16 cellular contexts compared by ENCODE assay signal in the genomic region with DNA sequence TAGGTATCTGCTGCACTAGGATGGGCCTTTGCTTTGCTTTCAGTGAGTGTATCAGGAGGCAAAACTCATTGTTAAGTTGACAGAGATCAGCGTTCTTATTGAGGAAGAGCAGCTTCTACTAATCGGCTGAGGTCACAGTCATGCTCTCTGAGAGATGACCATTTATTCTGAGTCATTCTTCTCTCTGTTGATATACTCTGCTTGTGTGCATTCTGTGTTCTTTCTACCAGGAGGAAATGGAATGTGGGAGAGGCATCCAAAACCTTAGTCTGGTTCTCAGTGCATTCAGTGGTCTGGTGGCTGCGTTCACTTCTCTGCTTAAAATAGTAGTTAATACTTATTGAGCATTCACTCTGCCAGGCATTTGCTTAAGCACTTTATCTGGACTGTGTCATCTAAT.
DNase-seq lines count a peak whose midpoint lies in the region; ATAC-seq lines count a peak whose summit lies in the region.
"Had no signal": no experiment of that assay in that cellular context is flagged by ENCODE, and none has a peak within 500 bp of the region (broad histone marks: within the 10 kb centered on the region; RNA-seq: fewer than 3 reads in every experiment).

No MANE protein-coding gene starts in this region.

- H3K4me1 ChIP-seq in trophoblast cell (ENCODE audit: control insufficient read depth in 1 of 2, insufficient read depth in 2 of 2, low read length in 2 of 2) = peaks cover 5 to 8% of the 10 kb centered on the region in 2 experiments
- H3K4me1 ChIP-seq: Caco-2 had no signal

- no peak overlapping the region for H3K4me2 ChIP-seq in trophoblast cell (ENCODE audit: low read length)
- H3K4me2 ChIP-seq: PC-9 had no signal

- H2BK5ac ChIP-seq in trophoblast cell (ENCODE audit: low read depth, low read length, poor library complexity) = peak overlapping the region; percentile 76

- H3K23ac ChIP-seq in trophoblast cell (ENCODE audit: low read length) = no peak overlapping the region

- DNase-seq in AG08395 (ENCODE audit: low spot score) (peak; percentile 7), HT1080 (ENCODE audit: low read depth) (peak; percentile 27), astrocyte of the hippocampus (ENCODE audit: low read depth, low spot score) (peak; percentile 26), trophoblast cell (no peak), NCI-H2107 (lab: John Stamatoyannopoulos, UW) (no peak), NCI-H128 (lab: John Stamatoyannopoulos, UW; ENCODE audit: unreplicated experiment) (no peak)
- DNase-seq in stimulated activated naive CD4-positive, alpha-beta T cell (lab: John Stamatoyannopoulos, UW) = no peak
- DNase-seq: Caco-2; CD4-positive, CD25-positive, alpha-beta regulatory T cell; GOT3; NCI-H1436; NCI-H2029; NCI-H748 treated with DMSO at 0.1 percent for 48 hours; PC-9; SW 1271 had no signal

- H4K91ac ChIP-seq in trophoblast cell (ENCODE audit: low read depth, low read length) = no peak overlapping the region

- no peak overlapping the region for H3K4ac ChIP-seq in trophoblast cell (ENCODE audit: low read depth, low read length)

- no peak overlapping the region for H2AK5ac ChIP-seq in trophoblast cell (ENCODE audit: low read length)

- H2AFZ ChIP-seq in trophoblast cell (ENCODE audit: insufficient read depth, low read length, poor library complexity) = no peak overlapping the region
- H2AFZ ChIP-seq: PC-9 had no signal

- H3K18ac ChIP-seq in trophoblast cell (ENCODE audit: low read length) = no peak overlapping the region

- no peak overlapping the region for H3K14ac ChIP-seq in trophoblast cell (ENCODE audit: low read length)

- peak overlapping the region; percentile 88 for H3K27ac ChIP-seq in trophoblast cell (ENCODE audit: low read depth, low read length)
- H3K27ac ChIP-seq: PC-9 had no signal

- H3K27me3 ChIP-seq in trophoblast cell (ENCODE audit: insufficient read depth, low read length) = no peaks in the 10 kb centered on the region

- no peak overlapping the region for H3K4me3 ChIP-seq in trophoblast cell (ENCODE audit: low read depth, low read length)
- H3K4me3 ChIP-seq: PC-9 had no signal

- peak overlapping the region; percentile 28 for H4K8ac ChIP-seq in trophoblast cell (ENCODE audit: low read depth, low read length)

- H3K9ac ChIP-seq in trophoblast cell (ENCODE audit: low read length) = no peak overlapping the region

- no peaks in the 10 kb centered on the region for H3K79me2 ChIP-seq in trophoblast cell (ENCODE audit: control insufficient read depth, insufficient read depth, low read length, poor library complexity)

- peak overlapping the region; percentile 51 for H2BK120ac ChIP-seq in trophoblast cell (ENCODE audit: insufficient read depth, low read length, poor library complexity)

- no peak for ATAC-seq in HG03175 (IDR thresholded peaks at IDR 0.05; ENCODE audit: unreplicated experiment)

- H4K12ac ChIP-seq in trophoblast cell (ENCODE audit: low read depth, low read length) = no peak overlapping the region

- no CpG with 5 or more reads among the region's 3 CpGs for WGBS in trophoblast cell (ENCODE audit: extremely low coverage, insufficient coverage, insufficient read length)

- peaks cover 7% of the 10 kb centered on the region for H3K79me1 ChIP-seq in trophoblast cell (ENCODE audit: low read length)

- H3K36me3 ChIP-seq in trophoblast cell (ENCODE audit: control insufficient read depth in 1 of 2, insufficient read depth in 2 of 2, low read length in 2 of 2) = no peaks in the 10 kb centered on the region

- no peaks in the 10 kb centered on the region for H3K9me3 ChIP-seq in trophoblast cell (ENCODE audit: insufficient read depth, low read depth, low read length)
- H3K9me3 ChIP-seq: Caco-2 had no signal

- peak overlapping the region; percentile 71 for H2BK12ac ChIP-seq in trophoblast cell (ENCODE audit: low read length)

Comparison
In these comparisons a context has a peak if more than half of its experiments do, and no peak if none do; other contexts are left out.
1. DNase-seq: peak in AG08395 (single experiment), HT1080 (single experiment) and astrocyte of the hippocampus (single experiment); none in trophoblast cell (0 of 2), stimulated activated naive CD4-positive, alpha-beta T cell (0 of 6), NCI-H2107 (single experiment) and NCI-H128 (single experiment).